In genomic region chr1:99570486-99571089, GRCh38 we compare ENCODE assay signal across 28 cellular contexts.
DNase-seq lines count a peak whose midpoint lies in the region; ATAC-seq and TF ChIP-seq lines count a peak whose summit lies in the region.
"Had no signal": no experiment of that assay in that cellular context is flagged by ENCODE, and none has a peak within 500 bp of the region (broad histone marks: within the 10 kb centered on the region; RNA-seq: fewer than 3 reads in every experiment).

No MANE protein-coding gene starts in this region.

- no peaks in the 10 kb centered on the region for H4K20me1 ChIP-seq in GM23248 (ENCODE audit: insufficient read depth)
- H4K20me1 ChIP-seq: BLaER1 had no signal

- in situ Hi-C loops in GM23248 (cut with MboI), result no loop called here

- POLR2A ChIA-PET in activated CD4-positive, alpha-beta T cell treated with anti-CD3 and anti-CD28 coated beads for 36 hours (lab: Charles Lee), result no interaction called here

- no peak for ATAC-seq in GM19452 (IDR thresholded peaks at IDR 0.05; ENCODE audit: unreplicated experiment)
- no peak for ATAC-seq in activated CD4-positive, alpha-beta T cell treated with anti-CD3 and anti-CD28 coated beads for 36 hours
- ATAC-seq: activated CD8-positive, alpha-beta T cell treated with anti-CD3 and anti-CD28 coated beads, Interleukin-2, amount 10 ng/mL, durations not matched to agents 7 days and 5 days; left lobe of liver; sciatic nerve; stimulated activated effector memory CD8-positive, alpha-beta T cell treated with anti-CD3 and anti-CD28 coated beads, Interleukin-12 subunit alpha, Interleukin-12 subunit beta, amount 100 ng/mL, for 72 hours had no signal

- CTCF ChIA-PET in activated CD4-positive, alpha-beta T cell treated with anti-CD3 and anti-CD28 coated beads for 36 hours (lab: Charles Lee), result interaction anchor here (0.7 kb wide), 1 partner anchor 124 kb away, joined by 3 read pairs; no protein-coding TSS in a partner anchor

- H3K27ac ChIP-seq in GM23248 (no peak overlapping the region), endodermal cell (ENCODE audit: low read depth, low read length) (no peak overlapping the region), uterus (peak overlapping the region in 1 of 2 donors; percentile 1)
- H3K27ac ChIP-seq: ascending aorta, BLaER1 had no signal

- no peaks in the 10 kb centered on the region for H3K36me3 Mint-ChIP-seq in endodermal cell (ENCODE audit: low read depth)
- no peaks in the 10 kb centered on the region for H3K36me3 Mint-ChIP-seq in activated CD4-positive, alpha-beta T cell treated with anti-CD3 and anti-CD28 coated beads for 36 hours (ENCODE audit: low read depth)
- H3K36me3 Mint-ChIP-seq: activated naive CD8-positive, alpha-beta T cell treated with anti-CD3 and anti-CD28 coated beads for 36 hours; stimulated activated effector memory CD8-positive, alpha-beta T cell treated with anti-CD3 and anti-CD28 coated beads, Interleukin-12 subunit alpha, Interleukin-12 subunit beta, amount 100 ng/mL, for 72 hours had no signal

- H3K4me1 ChIP-seq in GM23248 (ENCODE audit: insufficient read depth) (peaks cover 14% of the 10 kb centered on the region), endodermal cell (ENCODE audit: control insufficient read depth, insufficient read depth, low read length) (no peaks in the 10 kb centered on the region), uterus (peaks cover 0 to 4% of the 10 kb centered on the region in 2 donors)
- H3K4me1 ChIP-seq: ascending aorta, BLaER1 had no signal

- no peaks in the 10 kb centered on the region for H3K27me3 Mint-ChIP-seq in endodermal cell (ENCODE audit: insufficient read depth)
- peaks cover 4% of the 10 kb centered on the region for H3K27me3 Mint-ChIP-seq in activated CD4-positive, alpha-beta T cell treated with anti-CD3 and anti-CD28 coated beads for 36 hours
- H3K27me3 Mint-ChIP-seq: activated naive CD8-positive, alpha-beta T cell treated with anti-CD3 and anti-CD28 coated beads for 36 hours; dendritic cell treated with granulocyte-macrophage colony-stimulating factor and Interleukin-4, amounts not matched to agents 40 ng/mL and 50 ng/mL, for 4 days; progenitor cell of endocrine pancreas had no signal

- H2AFZ ChIP-seq in GM23248, result no peak overlapping the region

- H3K4me3 ChIP-seq in GM23248 (no peak overlapping the region), endodermal cell (ENCODE audit: low read length) (no peak overlapping the region), uterus (no peak overlapping the region)
- H3K4me3 ChIP-seq: ascending aorta, BLaER1 had no signal

- no peak overlapping the region for H3K9ac ChIP-seq in GM23248
- no peak overlapping the region for H3K9ac ChIP-seq in endodermal cell (ENCODE audit: extremely low read depth, low read length, poor library complexity, severe bottlenecking)
- H3K9ac ChIP-seq: BLaER1 had no signal

- H3K9me2 ChIP-seq in GM23248 (ENCODE audit: insufficient read depth), result no peaks in the 10 kb centered on the region

- TF ChIP-seq POLR2A in uterus (IDR thresholded peaks at IDR 0.05), result no peak

- H3K27ac Mint-ChIP-seq in endodermal cell, result peak overlapping the region; percentile 33
- no peak overlapping the region for H3K27ac Mint-ChIP-seq in activated CD4-positive, alpha-beta T cell treated with anti-CD3 and anti-CD28 coated beads for 36 hours
- H3K27ac Mint-ChIP-seq: activated CD8-positive, alpha-beta T cell treated with anti-CD3 and anti-CD28 coated beads, Interleukin-2, amount 10 ng/mL, durations not matched to agents 7 days and 5 days; activated naive CD8-positive, alpha-beta T cell treated with anti-CD3 and anti-CD28 coated beads for 36 hours; dendritic cell treated with granulocyte-macrophage colony-stimulating factor and Interleukin-4, amounts not matched to agents 40 ng/mL and 50 ng/mL, for 4 days; progenitor cell of endocrine pancreas; stimulated activated effector memory CD8-positive, alpha-beta T cell treated with anti-CD3 and anti-CD28 coated beads, Interleukin-12 subunit alpha, Interleukin-12 subunit beta, amount 100 ng/mL, for 72 hours had no signal

- H3K4me3 Mint-ChIP-seq in endodermal cell, result no peak overlapping the region
- H3K4me3 Mint-ChIP-seq in activated CD4-positive, alpha-beta T cell treated with anti-CD3 and anti-CD28 coated beads for 36 hours, result no peak overlapping the region
- H3K4me3 Mint-ChIP-seq: activated CD8-positive, alpha-beta T cell treated with anti-CD3 and anti-CD28 coated beads, Interleukin-2, amount 10 ng/mL, durations not matched to agents 7 days and 5 days; activated naive CD8-positive, alpha-beta T cell treated with anti-CD3 and anti-CD28 coated beads for 36 hours; dendritic cell treated with granulocyte-macrophage colony-stimulating factor and Interleukin-4, amounts not matched to agents 40 ng/mL and 50 ng/mL, for 4 days; stimulated activated effector memory CD8-positive, alpha-beta T cell treated with anti-CD3 and anti-CD28 coated beads, Interleukin-12 subunit alpha, Interleukin-12 subunit beta, amount 100 ng/mL, for 72 hours had no signal

- no peaks in the 10 kb centered on the region for H3K79me2 ChIP-seq in GM23248 (ENCODE audit: insufficient read depth)

- H3K27me3 ChIP-seq in GM23248 (replicated peaks; ENCODE audit: insufficient read depth) (no peaks in the 10 kb centered on the region), endodermal cell (ENCODE audit: control insufficient read depth, insufficient read depth, low read length, poor library complexity, severe bottlenecking) (no peaks in the 10 kb centered on the region), uterus (no peaks in the 10 kb centered on the region)
- H3K27me3 ChIP-seq: ascending aorta, BLaER1 had no signal

- no peaks in the 10 kb centered on the region for H3K9me3 ChIP-seq in GM23248 (ENCODE audit: low read depth)
- H3K9me3 ChIP-seq in endodermal cell (ENCODE audit: control insufficient read depth, low read length), result no peaks in the 10 kb centered on the region
- H3K9me3 ChIP-seq in uterus, result no peaks in the 10 kb centered on the region
- H3K9me3 ChIP-seq: ascending aorta, BLaER1 had no signal

- no peak overlapping the region for H3K4me2 ChIP-seq in GM23248 (ENCODE audit: unreplicated experiment)
- H3K4me2 ChIP-seq: BLaER1 had no signal

- no peaks in the 10 kb centered on the region for H3K9me3 Mint-ChIP-seq in endodermal cell
- H3K9me3 Mint-ChIP-seq in activated CD4-positive, alpha-beta T cell treated with anti-CD3 and anti-CD28 coated beads for 36 hours (ENCODE audit: low read depth), result no peaks in the 10 kb centered on the region
- H3K9me3 Mint-ChIP-seq: activated naive CD8-positive, alpha-beta T cell treated with anti-CD3 and anti-CD28 coated beads for 36 hours; dendritic cell treated with granulocyte-macrophage colony-stimulating factor and Interleukin-4, amounts not matched to agents 40 ng/mL and 50 ng/mL, for 4 days; stimulated activated effector memory CD8-positive, alpha-beta T cell treated with anti-CD3 and anti-CD28 coated beads, Interleukin-12 subunit alpha, Interleukin-12 subunit beta, amount 100 ng/mL, for 72 hours had no signal

- TF ChIP-seq CTCF in endodermal cell (conservative IDR thresholded peaks at IDR 0.05) (no peak), uterus (IDR thresholded peaks at IDR 0.05) (no peak)

- H3F3A ChIP-seq in GM23248 (ENCODE audit: insufficient read depth), result peaks cover 4% of the 10 kb centered on the region; the same call in 1 of the 2 replicates

- DNase-seq in Ammon's horn (ENCODE audit: low spot score), result peak; percentile 4
- peak; percentile 57 for DNase-seq in GM23248
- DNase-seq in NCI-H526 treated with DMSO at 0.1 percent for 48 hours (lab: John Stamatoyannopoulos, UW), result peak; percentile 98
- DNase-seq in endodermal cell, result no peak
- no peak for DNase-seq in uterus
- no peak for DNase-seq in NCI-H1417 (lab: John Stamatoyannopoulos, UW)
- DNase-seq in activated CD4-positive, alpha-beta T cell treated with anti-CD3 and anti-CD28 coated beads for 36 hours, result no peak
- DNase-seq: activated CD4-positive, CD25-positive, alpha-beta regulatory T cell treated with anti-CD3 and anti-CD28 coated beads, Interleukin-2, amount 50 U/mL, for 72 hours; activated CD8-positive, alpha-beta T cell treated with anti-CD3 and anti-CD28 coated beads, Interleukin-2, amount 10 ng/mL, durations not matched to agents 7 days and 5 days; activated effector memory CD4-positive, alpha-beta T cell treated with Interleukin-2 at 50 U/mL for 16 hours; activated naive CD8-positive, alpha-beta T cell treated with anti-CD3 and anti-CD28 coated beads for 36 hours; activated T-cell treated with anti-CD3 and anti-CD28 coated beads for 4 hours; central memory CD4-positive, alpha-beta T cell; COR-L47; DND-41; mesendoderm; NCI-H1092; NCI-H1930; stimulated activated CD4-positive, alpha-beta T cell treated with anti-CD3 and anti-CD28 coated beads, Interleukin-4, amount 100 ng/mL, for 24 hours; T-helper 1 cell had no signal

- intact Hi-C loops in uterus (cut with DNase I; ENCODE audit: low total_unique reads), result no loop called here
- intact Hi-C loops in activated CD4-positive, alpha-beta T cell treated with anti-CD3 and anti-CD28 coated beads for 36 hours (cut with DNase I, micrococcal nuclease), result no loop called here

- WGBS in GM23248 (ENCODE audit: low coverage in 1 of 2, low lambda C conversion rate in 2 of 2, missing lambda C conversion rate in 2 of 2), 2 experiments, result 24% methylated on average over 6 of the region's 6 CpGs
- 95 to 97% methylated on average over 6 of the region's 6 CpGs for WGBS in endodermal cell (ENCODE audit: insufficient coverage in 1 of 2, insufficient read length in 1 of 2), 2 experiments

- H3K36me3 ChIP-seq in GM23248 (ENCODE audit: low read depth) (no peaks in the 10 kb centered on the region), endodermal cell (ENCODE audit: control insufficient read depth, insufficient read depth, low read length) (no peaks in the 10 kb centered on the region), uterus (no peaks in the 10 kb centered on the region)
- H3K36me3 ChIP-seq: ascending aorta, BLaER1 had no signal

- H3K4me1 Mint-ChIP-seq in endodermal cell, result peaks cover 2% of the 10 kb centered on the region
- H3K4me1 Mint-ChIP-seq in activated CD4-positive, alpha-beta T cell treated with anti-CD3 and anti-CD28 coated beads for 36 hours, result no peaks in the 10 kb centered on the region
- H3K4me1 Mint-ChIP-seq: activated naive CD8-positive, alpha-beta T cell treated with anti-CD3 and anti-CD28 coated beads for 36 hours; stimulated activated effector memory CD8-positive, alpha-beta T cell treated with anti-CD3 and anti-CD28 coated beads, Interleukin-12 subunit alpha, Interleukin-12 subunit beta, amount 100 ng/mL, for 72 hours had no signal

Comparison
In these comparisons a context has a peak if more than half of its experiments do, and no peak if none do; other contexts are left out.
1. DNase-seq: peak in Ammon's horn (single experiment), GM23248 (single experiment) and NCI-H526 treated with DMSO at 0.1 percent for 48 hours (single experiment); none in endodermal cell (single experiment), uterus (0 of 2), NCI-H1417 (0 of 3) and activated CD4-positive, alpha-beta T cell treated with anti-CD3 and anti-CD28 coated beads for 36 hours (single experiment).